Comparison of ENCODE assay signal across 1 cellular context in the genomic region with DNA sequence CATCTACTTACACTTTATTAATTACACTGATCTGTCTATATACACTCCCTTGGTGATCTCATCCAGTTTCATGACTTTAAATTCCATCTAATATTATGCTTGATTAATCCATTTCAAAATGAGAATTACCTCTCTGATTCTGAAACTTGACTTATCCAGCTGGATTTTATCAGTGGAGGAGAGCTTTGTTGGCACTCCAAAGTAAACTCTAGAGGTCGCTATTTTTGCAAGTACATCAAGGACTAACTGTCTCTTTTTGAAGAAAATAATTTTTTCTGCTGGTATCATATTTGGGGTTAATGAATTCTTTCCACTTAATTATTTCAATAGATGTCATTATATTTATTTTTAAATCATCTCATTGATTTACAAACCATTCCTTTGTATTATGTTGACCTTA.
TF ChIP-seq lines count a peak whose summit lies in the region.

No MANE protein-coding gene starts in this region.

TF ChIP-seq in GM23338, 12 proteins besides CTCF, POLR2A, EP300 and RAD21 (continued from another document):
- TF ChIP-seq, protein P1, sequence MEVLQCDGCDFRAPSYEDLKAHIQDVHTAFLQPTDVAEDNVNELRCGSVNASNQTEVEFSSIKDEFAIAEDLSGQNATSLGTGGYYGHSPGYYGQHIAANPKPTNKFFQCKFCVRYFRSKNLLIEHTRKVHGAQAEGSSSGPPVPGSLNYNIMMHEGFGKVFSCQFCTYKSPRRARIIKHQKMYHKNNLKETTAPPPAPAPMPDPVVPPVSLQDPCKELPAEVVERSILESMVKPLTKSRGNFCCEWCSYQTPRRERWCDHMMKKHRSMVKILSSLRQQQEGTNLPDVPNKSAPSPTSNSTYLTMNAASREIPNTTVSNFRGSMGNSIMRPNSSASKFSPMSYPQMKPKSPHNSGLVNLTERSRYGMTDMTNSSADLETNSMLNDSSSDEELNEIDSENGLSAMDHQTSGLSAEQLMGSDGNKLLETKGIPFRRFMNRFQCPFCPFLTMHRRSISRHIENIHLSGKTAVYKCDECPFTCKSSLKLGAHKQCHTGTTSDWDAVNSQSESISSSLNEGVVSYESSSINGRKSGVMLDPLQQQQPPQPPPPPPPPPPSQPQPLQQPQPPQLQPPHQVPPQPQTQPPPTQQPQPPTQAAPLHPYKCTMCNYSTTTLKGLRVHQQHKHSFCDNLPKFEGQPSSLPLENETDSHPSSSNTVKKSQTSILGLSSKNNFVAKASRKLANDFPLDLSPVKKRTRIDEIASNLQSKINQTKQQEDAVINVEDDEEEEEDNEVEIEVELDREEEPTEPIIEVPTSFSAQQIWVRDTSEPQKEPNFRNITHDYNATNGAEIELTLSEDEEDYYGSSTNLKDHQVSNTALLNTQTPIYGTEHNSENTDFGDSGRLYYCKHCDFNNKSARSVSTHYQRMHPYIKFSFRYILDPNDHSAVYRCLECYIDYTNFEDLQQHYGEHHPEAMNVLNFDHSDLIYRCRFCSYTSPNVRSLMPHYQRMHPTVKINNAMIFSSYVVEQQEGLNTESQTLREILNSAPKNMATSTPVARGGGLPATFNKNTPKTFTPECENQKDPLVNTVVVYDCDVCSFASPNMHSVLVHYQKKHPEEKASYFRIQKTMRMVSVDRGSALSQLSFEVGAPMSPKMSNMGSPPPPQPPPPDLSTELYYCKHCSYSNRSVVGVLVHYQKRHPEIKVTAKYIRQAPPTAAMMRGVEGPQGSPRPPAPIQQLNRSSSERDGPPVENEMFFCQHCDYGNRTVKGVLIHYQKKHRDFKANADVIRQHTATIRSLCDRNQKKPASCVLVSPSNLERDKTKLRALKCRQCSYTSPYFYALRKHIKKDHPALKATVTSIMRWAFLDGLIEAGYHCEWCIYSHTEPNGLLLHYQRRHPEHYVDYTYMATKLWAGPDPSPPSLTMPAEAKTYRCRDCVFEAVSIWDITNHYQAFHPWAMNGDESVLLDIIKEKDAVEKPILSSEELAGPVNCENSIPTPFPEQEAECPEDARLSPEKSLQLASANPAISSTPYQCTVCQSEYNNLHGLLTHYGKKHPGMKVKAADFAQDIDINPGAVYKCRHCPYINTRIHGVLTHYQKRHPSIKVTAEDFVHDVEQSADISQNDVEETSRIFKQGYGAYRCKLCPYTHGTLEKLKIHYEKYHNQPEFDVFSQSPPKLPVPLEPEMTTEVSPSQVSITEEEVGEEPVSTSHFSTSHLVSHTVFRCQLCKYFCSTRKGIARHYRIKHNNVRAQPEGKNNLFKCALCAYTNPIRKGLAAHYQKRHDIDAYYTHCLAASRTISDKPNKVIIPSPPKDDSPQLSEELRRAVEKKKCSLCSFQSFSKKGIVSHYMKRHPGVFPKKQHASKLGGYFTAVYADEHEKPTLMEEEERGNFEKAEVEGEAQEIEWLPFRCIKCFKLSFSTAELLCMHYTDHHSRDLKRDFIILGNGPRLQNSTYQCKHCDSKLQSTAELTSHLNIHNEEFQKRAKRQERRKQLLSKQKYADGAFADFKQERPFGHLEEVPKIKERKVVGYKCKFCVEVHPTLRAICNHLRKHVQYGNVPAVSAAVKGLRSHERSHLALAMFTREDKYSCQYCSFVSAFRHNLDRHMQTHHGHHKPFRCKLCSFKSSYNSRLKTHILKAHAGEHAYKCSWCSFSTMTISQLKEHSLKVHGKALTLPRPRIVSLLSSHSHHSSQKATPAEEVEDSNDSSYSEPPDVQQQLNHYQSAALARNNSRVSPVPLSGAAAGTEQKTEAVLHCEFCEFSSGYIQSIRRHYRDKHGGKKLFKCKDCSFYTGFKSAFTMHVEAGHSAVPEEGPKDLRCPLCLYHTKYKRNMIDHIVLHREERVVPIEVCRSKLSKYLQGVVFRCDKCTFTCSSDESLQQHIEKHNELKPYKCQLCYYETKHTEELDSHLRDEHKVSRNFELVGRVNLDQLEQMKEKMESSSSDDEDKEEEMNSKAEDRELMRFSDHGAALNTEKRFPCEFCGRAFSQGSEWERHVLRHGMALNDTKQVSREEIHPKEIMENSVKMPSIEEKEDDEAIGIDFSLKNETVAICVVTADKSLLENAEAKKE (CRISPR knock-in tag; IDR thresholded peaks at IDR 0.05): no peak
- TF ChIP-seq, protein P2, sequence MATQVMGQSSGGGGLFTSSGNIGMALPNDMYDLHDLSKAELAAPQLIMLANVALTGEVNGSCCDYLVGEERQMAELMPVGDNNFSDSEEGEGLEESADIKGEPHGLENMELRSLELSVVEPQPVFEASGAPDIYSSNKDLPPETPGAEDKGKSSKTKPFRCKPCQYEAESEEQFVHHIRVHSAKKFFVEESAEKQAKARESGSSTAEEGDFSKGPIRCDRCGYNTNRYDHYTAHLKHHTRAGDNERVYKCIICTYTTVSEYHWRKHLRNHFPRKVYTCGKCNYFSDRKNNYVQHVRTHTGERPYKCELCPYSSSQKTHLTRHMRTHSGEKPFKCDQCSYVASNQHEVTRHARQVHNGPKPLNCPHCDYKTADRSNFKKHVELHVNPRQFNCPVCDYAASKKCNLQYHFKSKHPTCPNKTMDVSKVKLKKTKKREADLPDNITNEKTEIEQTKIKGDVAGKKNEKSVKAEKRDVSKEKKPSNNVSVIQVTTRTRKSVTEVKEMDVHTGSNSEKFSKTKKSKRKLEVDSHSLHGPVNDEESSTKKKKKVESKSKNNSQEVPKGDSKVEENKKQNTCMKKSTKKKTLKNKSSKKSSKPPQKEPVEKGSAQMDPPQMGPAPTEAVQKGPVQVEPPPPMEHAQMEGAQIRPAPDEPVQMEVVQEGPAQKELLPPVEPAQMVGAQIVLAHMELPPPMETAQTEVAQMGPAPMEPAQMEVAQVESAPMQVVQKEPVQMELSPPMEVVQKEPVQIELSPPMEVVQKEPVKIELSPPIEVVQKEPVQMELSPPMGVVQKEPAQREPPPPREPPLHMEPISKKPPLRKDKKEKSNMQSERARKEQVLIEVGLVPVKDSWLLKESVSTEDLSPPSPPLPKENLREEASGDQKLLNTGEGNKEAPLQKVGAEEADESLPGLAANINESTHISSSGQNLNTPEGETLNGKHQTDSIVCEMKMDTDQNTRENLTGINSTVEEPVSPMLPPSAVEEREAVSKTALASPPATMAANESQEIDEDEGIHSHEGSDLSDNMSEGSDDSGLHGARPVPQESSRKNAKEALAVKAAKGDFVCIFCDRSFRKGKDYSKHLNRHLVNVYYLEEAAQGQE (IDR thresholded peaks at IDR 0.05; ENCODE audit: unreplicated experiment): no peak
- TF ChIP-seq ZNF331 (CRISPR knock-in tag; IDR thresholded peaks at IDR 0.05; ENCODE audit: low read depth): no peak
- no peak for TF ChIP-seq STAT1 (IDR thresholded peaks at IDR 0.05; ENCODE audit: unreplicated experiment)
- no peak for TF ChIP-seq JUNB (IDR thresholded peaks at IDR 0.05; ENCODE audit: unreplicated experiment)
- TF ChIP-seq NANOG (IDR thresholded peaks at IDR 0.05; ENCODE audit: borderline replicate concordance): no peak
